Comparison of ENCODE assay signal across 1 cellular context in genomic region chr7:151226875-151227782, GRCh38.
TF ChIP-seq lines count a peak whose summit lies in the region.

ABCF2 (minus strand) TSS chr7:151227205; CDS start chr7:151226458, 747 bp downstream.

TF ChIP-seq in K562, 482 proteins besides CTCF, POLR2A, EP300 and RAD21 (continued from another document and continues in another):
- peak; percentile 79; the same call in 1 of the 2 replicates for TF ChIP-seq ZBTB26 (CRISPR knock-in tag; IDR thresholded peaks at IDR 0.05)
- no peak for TF ChIP-seq CHD4 (IDR thresholded peaks at IDR 0.05; ENCODE audit: insufficient read depth, insufficient replicate concordance, low read depth, low read length, poor library complexity, severe bottlenecking)
- no peak; the same call in 1 of the 2 replicates for TF ChIP-seq ZNF449 (CRISPR knock-in tag; IDR thresholded peaks at IDR 0.05)
- no peak for TF ChIP-seq SRSF1 (IDR thresholded peaks at IDR 0.05; ENCODE audit: low read depth, low read length)
- TF ChIP-seq ZNF589 (CRISPR knock-in tag; IDR thresholded peaks at IDR 0.05; ENCODE audit: low read depth) = no peak
- TF ChIP-seq ZNF407 (IDR thresholded peaks at IDR 0.05; ENCODE audit: low read depth) = no peak; the same call in 1 of the 2 replicates
- TF ChIP-seq HEY1 (CRISPR knock-in tag; IDR thresholded peaks at IDR 0.05; ENCODE audit: borderline replicate concordance) = no peak
- TF ChIP-seq CGGBP1 (CRISPR knock-in tag; IDR thresholded peaks at IDR 0.05) = peak; percentile 1
- no peak for TF ChIP-seq HOXB6 (CRISPR knock-in tag; IDR thresholded peaks at IDR 0.05; ENCODE audit: borderline replicate concordance)
- no peak for TF ChIP-seq ZNF354B (CRISPR knock-in tag; IDR thresholded peaks at IDR 0.05)
- TF ChIP-seq E2F6 (IDR thresholded peaks at IDR 0.05; ENCODE audit: borderline replicate concordance in 1 of 2, extremely low read depth in 1 of 2, insufficient read depth in 1 of 2, insufficient read length in 1 of 2, low read depth in 1 of 2, low read length in 1 of 2, poor library complexity in 1 of 2, severe bottlenecking in 1 of 2) = peak; percentile 57 to 75
- no peak for TF ChIP-seq PBX2 (CRISPR knock-in tag; IDR thresholded peaks at IDR 0.05; ENCODE audit: low read depth)
- 0 out of 2 replicates have a peak, but pooled peaks have one; percentile 15 for TF ChIP-seq PBX2 (tag; conservative IDR thresholded peaks at IDR 0.05; ENCODE audit: low read depth)
- peak; percentile 77 for TF ChIP-seq EGR1 (conservative IDR thresholded peaks at IDR 0.05)
- TF ChIP-seq DLX4 (CRISPR knock-in tag; IDR thresholded peaks at IDR 0.05) = no peak
- no peak for TF ChIP-seq COPS2 (conservative IDR thresholded peaks at IDR 0.05)
- TF ChIP-seq ARID3B (CRISPR knock-in tag; IDR thresholded peaks at IDR 0.05; ENCODE audit: borderline replicate concordance) = no peak
- TF ChIP-seq ARHGAP35 (IDR thresholded peaks at IDR 0.05; ENCODE audit: partially characterized antibody) = no peak
- TF ChIP-seq FOXM1 (IDR thresholded peaks at IDR 0.05; ENCODE audit: low read depth) = no peak
- no peak for TF ChIP-seq FOXM1 (CRISPR knock-in tag; IDR thresholded peaks at IDR 0.05; ENCODE audit: low read depth)
- peak; percentile 77 for TF ChIP-seq E2F1 (CRISPR knock-in tag; IDR thresholded peaks at IDR 0.05)
- TF ChIP-seq MEF2A (IDR thresholded peaks at IDR 0.05; ENCODE audit: control insufficient read depth, low read depth, low read length) = no peak
- no peak for TF ChIP-seq U2AF1 (optimal IDR thresholded peaks at IDR 0.05; ENCODE audit: low read depth, low read length)
- no peak for TF ChIP-seq POLR2AphosphoS2 (IDR thresholded peaks at IDR 0.05; ENCODE audit: low read length)
- TF ChIP-seq PRDM10 (IDR thresholded peaks at IDR 0.05; ENCODE audit: partially characterized antibody) = peak; percentile 86
- TF ChIP-seq ZNF165 (CRISPR knock-in tag; IDR thresholded peaks at IDR 0.05; ENCODE audit: borderline replicate concordance) = peak; percentile 13; the same call in 1 of the 2 replicates
- peak; percentile 66 for TF ChIP-seq JUND (IDR thresholded peaks at IDR 0.05; ENCODE audit: borderline replicate concordance, low read depth, low read length)
- no peak; the same call in 2 of the 3 replicates for TF ChIP-seq JUND (tag; IDR thresholded peaks at IDR 0.05; ENCODE audit: borderline replicate concordance, low read depth, low read length)
- no peak for TF ChIP-seq USF2 (CRISPR knock-in tag; IDR thresholded peaks at IDR 0.05)
- peak; percentile 10; the same call in 1 of the 2 replicates for TF ChIP-seq TCF3 (CRISPR knock-in tag; IDR thresholded peaks at IDR 0.05)
- TF ChIP-seq ZNF780A (CRISPR knock-in tag; IDR thresholded peaks at IDR 0.05) = no peak
- TF ChIP-seq RBM17 (IDR thresholded peaks at IDR 0.05; ENCODE audit: borderline replicate concordance, low read depth, low read length) = no peak
